In the genomic region with DNA sequence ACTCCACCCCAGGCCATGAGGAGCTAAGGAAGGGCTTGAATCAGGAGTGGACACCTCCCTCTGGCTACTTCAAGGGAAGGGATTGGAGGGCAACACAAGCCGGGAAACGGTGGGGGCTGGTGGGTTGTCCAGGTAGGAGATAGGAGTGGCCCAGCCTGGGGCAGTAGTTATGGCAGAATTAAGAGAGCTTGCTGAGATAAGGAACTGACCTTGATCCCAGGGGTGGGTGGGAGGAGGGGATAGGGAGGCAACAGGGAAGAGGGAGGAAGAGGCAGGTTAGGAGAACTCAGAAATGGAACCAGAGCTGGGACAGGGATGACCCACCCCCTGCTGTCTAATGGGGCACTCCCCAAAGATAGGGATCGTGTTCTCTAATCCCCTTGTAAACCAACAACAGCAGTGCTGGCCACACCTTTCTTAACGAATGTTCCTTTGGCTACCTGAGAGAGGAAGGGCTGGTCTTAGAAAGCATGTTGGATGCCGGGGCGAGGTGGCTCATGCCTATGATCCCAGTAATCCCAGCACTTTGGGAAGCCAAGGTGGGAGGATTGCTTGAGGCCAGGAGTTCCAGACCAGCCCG, we compare ENCODE assay signal across 26 cellular contexts.
DNase-seq lines count a peak whose midpoint lies in the region; ATAC-seq, FAIRE-seq and TF ChIP-seq lines count a peak whose summit lies in the region.
"Had no signal": no experiment of that assay in that cellular context is flagged by ENCODE, and none has a peak within 500 bp of the region (broad histone marks: within the 10 kb centered on the region; RNA-seq: fewer than 3 reads in every experiment).

No MANE protein-coding gene starts in this region.

- H4K20me1 ChIP-seq in GM23338 (replicated peaks; ENCODE audit: insufficient read depth) = no peaks in the 10 kb centered on the region

- no peak for TF ChIP-seq POLR2A in H54 (IDR thresholded peaks at IDR 0.05; ENCODE audit: low read depth, low read length)

- H3K4me1 Mint-ChIP-seq in GM23338 (peaks cover 9% of the 10 kb centered on the region), chondrocyte (ENCODE audit: low read depth) (peaks cover 11% of the 10 kb centered on the region)

- no peak overlapping the region for H3K4ac ChIP-seq in mesendoderm (ENCODE audit: low read depth, low read length)

- H3K27ac ChIP-seq in GM23338 (ENCODE audit: low read depth) (no peak overlapping the region), mesendoderm (ENCODE audit: low read depth, low read length) (no peak overlapping the region), substantia nigra (ENCODE audit: low read depth, low read length, poor library complexity, severe bottlenecking) (peak overlapping the region; percentile 2)
- H3K27ac ChIP-seq: epithelial cell of prostate, ovary had no signal

- H3K4me1 ChIP-seq in GM23338 (ENCODE audit: insufficient read depth) (no peaks in the 10 kb centered on the region), mesendoderm (ENCODE audit: control insufficient read depth, low read depth, low read length) (peaks cover 1% of the 10 kb centered on the region)

- no peak overlapping the region for H3K27ac Mint-ChIP-seq in GM23338
- H3K27ac Mint-ChIP-seq in chondrocyte (ENCODE audit: unreplicated experiment) = no peak overlapping the region
- H3K27ac Mint-ChIP-seq: activated B cell treated with CpG ODN at 0.5 μM for 24 hours; activated naive CD4-positive, alpha-beta T cell treated with anti-CD3 and anti-CD28 coated beads, Interleukin-2, amount 50 U/mL, for 72 hours; activated T-helper 17 cell treated with anti-CD3 and anti-CD28 coated beads, Interleukin-2, amount 50 U/mL, for 72 hours; H9; mesothelial cell of epicardium had no signal

- H3K9me3 Mint-ChIP-seq in GM23338 = no peaks in the 10 kb centered on the region
- no peaks in the 10 kb centered on the region for H3K9me3 Mint-ChIP-seq in chondrocyte (ENCODE audit: low read depth)
- H3K9me3 Mint-ChIP-seq: activated B cell treated with CpG ODN at 0.5 μM for 24 hours; activated naive CD4-positive, alpha-beta T cell treated with anti-CD3 and anti-CD28 coated beads, Interleukin-2, amount 50 U/mL, for 72 hours; activated T-helper 17 cell treated with anti-CD3 and anti-CD28 coated beads, Interleukin-2, amount 50 U/mL, for 72 hours; H9; mesothelial cell of epicardium; naive thymus-derived CD8-positive, alpha-beta T cell had no signal

- FAIRE-seq in H54 (lab: Jason Lieb, UNC) = no peak

- H3K27me3 ChIP-seq in GM23338 (ENCODE audit: insufficient read depth) (no peaks in the 10 kb centered on the region), mesendoderm (ENCODE audit: insufficient read depth, low read length, poor library complexity) (no peaks in the 10 kb centered on the region)
- H3K27me3 ChIP-seq: ovary had no signal

- H3K56ac ChIP-seq in mesendoderm (ENCODE audit: low read length) = peak overlapping the region; percentile 30

- H3K36me3 Mint-ChIP-seq in GM23338 (ENCODE audit: low read depth) (no peaks in the 10 kb centered on the region), chondrocyte (ENCODE audit: low read depth) (no peaks in the 10 kb centered on the region)
- H3K36me3 Mint-ChIP-seq: activated naive CD4-positive, alpha-beta T cell treated with anti-CD3 and anti-CD28 coated beads, Interleukin-2, amount 50 U/mL, for 72 hours; mesothelial cell of epicardium; naive thymus-derived CD8-positive, alpha-beta T cell had no signal

- H2AK5ac ChIP-seq in mesendoderm (ENCODE audit: low read length) = no peak overlapping the region

- WGBS in mesendoderm (ENCODE audit: extremely low coverage, insufficient coverage, low lambda C conversion rate) = no CpG with 5 or more reads among the region's 7 CpGs

- H3K4me3 ChIP-seq in GM23338 (no peak overlapping the region), mesendoderm (ENCODE audit: low read length) (no peak overlapping the region)
- H3K4me3 ChIP-seq: ovary had no signal

- H4K8ac ChIP-seq in mesendoderm (ENCODE audit: low read depth, low read length) = no peak overlapping the region

- no peaks in the 10 kb centered on the region for H3K79me1 ChIP-seq in mesendoderm (ENCODE audit: low read length)

- H2AFZ ChIP-seq in GM23338 = peak overlapping the region; percentile 78; the same call in 1 of the 2 replicates

- H3K79me2 ChIP-seq in GM23338 (replicated peaks; ENCODE audit: insufficient read depth) = no peaks in the 10 kb centered on the region
- H3K79me2 ChIP-seq in mesendoderm (ENCODE audit: control insufficient read depth, insufficient read depth, low read length) = no peaks in the 10 kb centered on the region

- no peak overlapping the region for H3K9ac ChIP-seq in mesendoderm (ENCODE audit: low read length)

- no peak overlapping the region for H3K18ac ChIP-seq in mesendoderm (ENCODE audit: low read length)

- peak; percentile 29 for ATAC-seq in GM23338
- ATAC-seq: activated naive CD4-positive, alpha-beta T cell treated with anti-CD3 and anti-CD28 coated beads, Interleukin-2, amount 50 U/mL, for 72 hours; activated T-helper 17 cell treated with anti-CD3 and anti-CD28 coated beads, Interleukin-2, amount 50 U/mL, for 72 hours; naive thymus-derived CD8-positive, alpha-beta T cell had no signal

- no peaks in the 10 kb centered on the region for H3F3A ChIP-seq in GM23338 (replicated peaks; ENCODE audit: low read depth)

- H3K4me3 Mint-ChIP-seq in GM23338 = no peak overlapping the region
- no peak overlapping the region for H3K4me3 Mint-ChIP-seq in chondrocyte (ENCODE audit: unreplicated experiment)
- H3K4me3 Mint-ChIP-seq: activated B cell treated with CpG ODN at 0.5 μM for 24 hours; activated T-helper 17 cell treated with anti-CD3 and anti-CD28 coated beads, Interleukin-2, amount 50 U/mL, for 72 hours; H9; mesothelial cell of epicardium; naive thymus-derived CD8-positive, alpha-beta T cell had no signal

- H3K9me2 ChIP-seq in GM23338 (ENCODE audit: insufficient read depth) = no peaks in the 10 kb centered on the region

- TF ChIP-seq CTCF in GM23338 (conservative IDR thresholded peaks at IDR 0.05; ENCODE audit: low read depth in 2 of 2) = no peak
- TF ChIP-seq CTCF in chondrocyte (IDR thresholded peaks at IDR 0.05) = no peak
- no peak for TF ChIP-seq CTCF in GM10266 (IDR thresholded peaks at IDR 0.05; ENCODE audit: control insufficient read depth, insufficient read depth, low read depth, missing control alignments)

- H4K5ac ChIP-seq in mesendoderm (ENCODE audit: low read length) = no peak overlapping the region

- H2BK120ac ChIP-seq in mesendoderm (ENCODE audit: low read depth, low read length) = no peak overlapping the region

- H3K23ac ChIP-seq in mesendoderm (ENCODE audit: low read length) = no peak overlapping the region

- no peak overlapping the region for H2BK5ac ChIP-seq in mesendoderm (ENCODE audit: low read length)

- H3K36me3 ChIP-seq in GM23338 (ENCODE audit: insufficient read depth) (no peaks in the 10 kb centered on the region), mesendoderm (ENCODE audit: control insufficient read depth, insufficient read depth, low read length) (no peaks in the 10 kb centered on the region)
- H3K36me3 ChIP-seq: ovary had no signal

- no peak overlapping the region for H2BK15ac ChIP-seq in mesendoderm (replicated peaks; ENCODE audit: low read depth)

- DNase-seq in GM23338 (ENCODE audit: low spot score) (no peak), chondrocyte (ENCODE audit: low spot score) (peak; percentile 35), mesendoderm (peak; percentile 72), substantia nigra (lab: John Stamatoyannopoulos, UW) (no peak), H54 (ENCODE audit: insufficient read length, low spot score) (no peak), GM10266 (ENCODE audit: extremely low spot score) (no peak), retina (no peak)
- DNase-seq in activated CD4-positive, alpha-beta T cell treated with anti-CD3 and anti-CD28 coated beads, Interleukin-2, amount 50 U/mL, for 1 hour = no peak
- DNase-seq: ACHN; activated B cell treated with CpG ODN at 0.5 μM for 24 hours; activated CD4-positive, alpha-beta T cell treated with anti-CD3 and anti-CD28 coated beads, Interleukin-2, amount 50 U/mL, for 48 hours; activated CD8-positive, alpha-beta memory T cell treated with anti-CD3 and anti-CD28 coated beads, Interleukin-2, amount 50 U/mL, for 4 hours; Caco-2; cerebellar nuclear complex; DMS79; H9; Kasumi-1; naive thymus-derived CD8-positive, alpha-beta T cell; NCI-H187; NCI-H526 treated with DMSO at 0.1 percent for 48 hours; RPMI8226 had no signal

- H3K4me2 ChIP-seq in GM23338 = no peak overlapping the region
- no peak overlapping the region for H3K4me2 ChIP-seq in mesendoderm (ENCODE audit: low read length)

- H3K27me3 Mint-ChIP-seq in GM23338 (ENCODE audit: insufficient read depth, low read depth, poor library complexity) (peaks cover 7% of the 10 kb centered on the region), chondrocyte (ENCODE audit: low read depth) (no peaks in the 10 kb centered on the region)
- H3K27me3 Mint-ChIP-seq: activated T-helper 17 cell treated with anti-CD3 and anti-CD28 coated beads, Interleukin-2, amount 50 U/mL, for 72 hours had no signal

TF ChIP-seq in GM23338, 12 proteins besides CTCF, POLR2A, EP300 and RAD21:
- no peak for TF ChIP-seq POLR2AphosphoS5 (IDR thresholded peaks at IDR 0.05; ENCODE audit: low read depth)
- no peak for TF ChIP-seq JUNB (IDR thresholded peaks at IDR 0.05; ENCODE audit: unreplicated experiment)
- no peak for TF ChIP-seq CREB1 (CRISPR knock-in tag; IDR thresholded peaks at IDR 0.05; ENCODE audit: low read depth)
TF ChIP-seq in GM23338: peak in this region for 0.

Comparison
In these comparisons a context has a peak if more than half of its experiments do, and no peak if none do; other contexts are left out.
1. DNase-seq: peak in chondrocyte (single experiment) and mesendoderm (single experiment); none in GM23338 (single experiment), substantia nigra (0 of 49), H54 (single experiment), activated CD4-positive, alpha-beta T cell treated with anti-CD3 and anti-CD28 coated beads, Interleukin-2, amount 50 U/mL, for 1 hour (single experiment), GM10266 (single experiment) and retina (single experiment).